ENCODE assay signal across 8 cellular contexts in the genomic region with DNA sequence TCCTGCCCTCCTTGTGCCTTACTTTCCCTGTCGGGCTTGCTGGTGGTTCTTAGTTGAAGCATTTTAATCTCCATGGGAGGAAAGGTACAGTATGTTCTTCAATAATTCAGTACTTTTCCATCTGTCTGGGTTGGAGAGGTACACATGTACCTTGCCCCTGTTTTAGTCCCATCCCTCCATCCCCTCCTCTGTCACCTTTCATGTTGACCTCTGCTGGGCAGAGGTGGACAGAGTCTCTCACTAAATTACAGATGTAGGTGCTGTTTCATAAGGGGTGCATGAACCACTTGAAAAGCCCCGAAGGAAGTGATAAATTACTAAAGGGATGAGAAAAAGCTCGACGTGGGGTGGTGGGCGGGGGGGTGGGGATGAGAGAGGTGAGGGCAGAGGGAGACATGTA. TPM values are rescaled to one million over a fixed set of nuclear protein-coding genes. Genes with fewer than 3 reads are reported as not detected.
A peak's percentile ranks its signal among the peaks of the same experiment; 100 is the strongest.
DNase-seq lines count a peak whose midpoint lies in the region; ATAC-seq and TF ChIP-seq lines count a peak whose summit lies in the region.

No MANE protein-coding gene starts in this region.

- CTCF ChIA-PET in naive thymus-derived CD4-positive, alpha-beta T cell (lab: Charles Lee): interaction anchor here (1.0 to 5.4 kb wide), 6 partner anchors 12 to 75 kb away, joined by 3 to 33 read pairs (median 4); no protein-coding TSS in a partner anchor

- TF ChIP-seq CTCF in heart right ventricle (IDR thresholded peaks at IDR 0.05) (no peak), brain (conservative IDR thresholded peaks at IDR 0.05) (no peak), uterus (IDR thresholded peaks at IDR 0.05) (no peak)

- H3K4me3 ChIP-seq in heart right ventricle (no peak overlapping the region), uterus (no peak overlapping the region)
- no peak overlapping the region for H3K4me3 ChIP-seq in naive thymus-derived CD4-positive, alpha-beta T cell (ENCODE audit: low read length)

- DNase-seq in heart right ventricle (no peak), left ventricle myocardium superior (no peak), uterus (no peak), COLO668 (lab: John Stamatoyannopoulos, UW; ENCODE audit: unreplicated experiment) (no peak), NOMO-1 treated with dmso at 0.1 percent for 144 hours (lab: John Stamatoyannopoulos, UW; ENCODE audit: unreplicated experiment) (no peak)
- no peak for DNase-seq in naive thymus-derived CD4-positive, alpha-beta T cell

- H3K27ac ChIP-seq in heart right ventricle: peak overlapping the region; percentile 63 to 94 (median 88)
- peak overlapping the region; percentile 56 for H3K27ac ChIP-seq in naive thymus-derived CD4-positive, alpha-beta T cell (ENCODE audit: low read depth, low read length)
- H3K27ac ChIP-seq in uterus: peak overlapping the region; percentile 90 to 98

- 36 to 38% methylated on average over 5 of the region's 5 CpGs for WGBS in heart right ventricle, 2 donors

- H3K4me3 Mint-ChIP-seq in brain: peak overlapping the region in 1 of 5 experiments; percentile 49
- peak overlapping the region; percentile 66 to 82 (median 70) for H3K4me3 Mint-ChIP-seq in naive thymus-derived CD4-positive, alpha-beta T cell

- no peaks in the 10 kb centered on the region for H3K9me3 ChIP-seq in heart right ventricle
- no peaks in the 10 kb centered on the region for H3K9me3 ChIP-seq in naive thymus-derived CD4-positive, alpha-beta T cell (ENCODE audit: control insufficient read depth in 2 of 3, low read length in 3 of 3)
- no peaks in the 10 kb centered on the region for H3K9me3 ChIP-seq in uterus

- POLR2A ChIA-PET in naive thymus-derived CD4-positive, alpha-beta T cell (lab: Charles Lee): interaction anchor here (0.8 to 3.1 kb wide), 10 partner anchors 8 to 132 kb away, joined by 3 to 17 read pairs (median 4); partner anchors contain the start of genes FBXO24 and LRCH4

- peaks cover 4% of the 10 kb centered on the region for H3K27me3 Mint-ChIP-seq in brain
- no peaks in the 10 kb centered on the region for H3K27me3 Mint-ChIP-seq in naive thymus-derived CD4-positive, alpha-beta T cell

- no peaks in the 10 kb centered on the region for H3K9me3 Mint-ChIP-seq in brain
- H3K9me3 Mint-ChIP-seq in naive thymus-derived CD4-positive, alpha-beta T cell: no peaks in the 10 kb centered on the region

- peaks cover 29 to 74% (median 64%) of the 10 kb centered on the region in 9 donors for H3K4me1 ChIP-seq in heart right ventricle
- H3K4me1 ChIP-seq in naive thymus-derived CD4-positive, alpha-beta T cell (ENCODE audit: control insufficient read depth in 2 of 2, insufficient read depth in 2 of 2, low read length in 2 of 2): peaks cover 69 to 85% of the 10 kb centered on the region in 2 donors
- peaks cover 30% of the 10 kb centered on the region in 2 donors for H3K4me1 ChIP-seq in uterus

- intact Hi-C loops in heart right ventricle (cut with DNase I): no loop called here
- intact Hi-C loops in left ventricle myocardium superior (cut with micrococcal nuclease): no loop called here
- intact Hi-C loops in naive thymus-derived CD4-positive, alpha-beta T cell (cut with micrococcal nuclease): no loop called here
- intact Hi-C loops in uterus (cut with DNase I; ENCODE audit: low total_unique reads): no loop called here

- ATAC-seq in heart right ventricle: no peak
- ATAC-seq in left ventricle myocardium superior: no peak
- no peak for ATAC-seq in naive thymus-derived CD4-positive, alpha-beta T cell
- no peak for ATAC-seq in GM18519 (IDR thresholded peaks at IDR 0.05; ENCODE audit: low FRiP score, unreplicated experiment)

- no peak for TF ChIP-seq POLR2A in uterus (IDR thresholded peaks at IDR 0.05)

- peaks cover 85% of the 10 kb centered on the region for H3K4me1 Mint-ChIP-seq in brain
- peaks cover 73 to 98% (median 91%) of the 10 kb centered on the region in 7 donors for H3K4me1 Mint-ChIP-seq in naive thymus-derived CD4-positive, alpha-beta T cell

- peak overlapping the region in 4 of 5 experiments; percentile 91 to 97 (median 94) for H3K27ac Mint-ChIP-seq in brain
- peak overlapping the region; percentile 77 to 95 (median 88) for H3K27ac Mint-ChIP-seq in naive thymus-derived CD4-positive, alpha-beta T cell

- H3K36me3 Mint-ChIP-seq in brain: no peaks in the 10 kb centered on the region
- peaks cover 3 to 13% (median 10%) of the 10 kb centered on the region in 5 donors for H3K36me3 Mint-ChIP-seq in naive thymus-derived CD4-positive, alpha-beta T cell

- H3K27me3 ChIP-seq in heart right ventricle (no peaks in the 10 kb centered on the region), uterus (no peaks in the 10 kb centered on the region)
- H3K27me3 ChIP-seq in naive thymus-derived CD4-positive, alpha-beta T cell (ENCODE audit: control insufficient read depth in 2 of 2, insufficient read depth in 2 of 2, low read length in 2 of 2): no peaks in the 10 kb centered on the region

- H3K36me3 ChIP-seq in heart right ventricle: peaks cover 0 to 7% (median 0%) of the 10 kb centered on the region in 9 donors
- H3K36me3 ChIP-seq in naive thymus-derived CD4-positive, alpha-beta T cell (ENCODE audit: control insufficient read depth in 2 of 3, insufficient read depth in 3 of 3, low read length in 3 of 3): peaks cover 0 to 8% (median 0%) of the 10 kb centered on the region in 3 experiments
- H3K36me3 ChIP-seq in uterus: no peaks in the 10 kb centered on the region

RNA-seq across cellular contexts. Expression of gene AGFG2, which starts 5.4 kb away (rescaled TPM):
- total RNA-seq in heart right ventricle (10 to 100 TPM; 20.7 to 35.8 (median 28.4) TPM), left ventricle myocardium superior (24.7 TPM), uterus (10 to 100 TPM in 3 of 4 donors, 1 to 10 TPM in 1; 6.8 to 64.4 (median 20.4) TPM)
- polyA plus RNA-seq in heart right ventricle (10 to 100 TPM in 1 of 2 donors, 1 to 10 TPM in 1; 9.9 to 24.0 TPM), brain (ENCODE audit: insufficient read depth, low read depth, low replicate concordance) (44.8 TPM)
- total RNA-seq in naive thymus-derived CD4-positive, alpha-beta T cell: 10 to 100 TPM; 15.8 to 42.4 (median 23.3) TPM
- polyA plus RNA-seq in naive thymus-derived CD4-positive, alpha-beta T cell: 1 to 10 TPM; 5.7 to 9.8 TPM

RNA-seq across cellular contexts. Expression of gene SAP25, which starts 29.3 kb away (rescaled TPM):
- total RNA-seq in heart right ventricle (under 1 TPM in 5 of 10 donors, not detected in 5; 0.36 to 0.87 (median 0.62) TPM), left ventricle myocardium superior (0.77 TPM), uterus (1 to 10 TPM in 1 of 4 donors, under 1 TPM in 1, not detected in 2; 0.69 to 6.0 TPM)
- polyA plus RNA-seq in heart right ventricle (1 to 10 TPM in 1 of 2 donors, under 1 TPM in 1; 0.88 to 2.3 TPM), brain (ENCODE audit: insufficient read depth, low read depth, low replicate concordance) (0.81 TPM)
- 100 to 1,000 TPM in 2 of 5 experiments, 10 to 100 TPM in 3; 29.1 to 174 (median 71.3) TPM for total RNA-seq in naive thymus-derived CD4-positive, alpha-beta T cell
- under 1 TPM in 1 of 2 donors, not detected in 1; 0.48 TPM for polyA plus RNA-seq in naive thymus-derived CD4-positive, alpha-beta T cell

RNA-seq across cellular contexts. Expression of gene LRCH4, which starts 41.5 kb away (rescaled TPM):
- total RNA-seq in heart right ventricle: 10 to 100 TPM; 18.4 to 37.9 (median 23.6) TPM
- polyA plus RNA-seq in heart right ventricle: 10 to 100 TPM; 36.1 to 57.6 TPM
- 27.3 TPM for total RNA-seq in left ventricle myocardium superior
- polyA plus RNA-seq in brain (ENCODE audit: insufficient read depth, low read depth, low replicate concordance): 32.4 TPM
- total RNA-seq in naive thymus-derived CD4-positive, alpha-beta T cell: 100 to 1,000 TPM; 199 to 504 (median 407) TPM
- 100 to 1,000 TPM; 143 to 199 TPM for polyA plus RNA-seq in naive thymus-derived CD4-positive, alpha-beta T cell
- total RNA-seq in uterus: 100 to 1,000 TPM in 1 of 4 donors, 10 to 100 TPM in 3; 11.5 to 179 (median 56.8) TPM

RNA-seq across cellular contexts. Expression of gene FBXO24, which starts 41.7 kb away (rescaled TPM):
- under 1 TPM in 8 of 10 donors, not detected in 2; 0.15 to 0.66 (median 0.40) TPM for total RNA-seq in heart right ventricle
- under 1 TPM; 0.20 to 0.73 TPM for polyA plus RNA-seq in heart right ventricle
- total RNA-seq in left ventricle myocardium superior: 0.77 TPM
- polyA plus RNA-seq in brain (ENCODE audit: insufficient read depth, low read depth, low replicate concordance): 0.53 TPM
- 1 to 10 TPM in 4 of 5 experiments, under 1 TPM in 1; 0.75 to 3.1 (median 1.7) TPM for total RNA-seq in naive thymus-derived CD4-positive, alpha-beta T cell
- 1 to 10 TPM; 2.0 TPM for polyA plus RNA-seq in naive thymus-derived CD4-positive, alpha-beta T cell
- total RNA-seq in uterus: 1 to 10 TPM in 2 of 4 donors, not detected in 2; 2.9 to 4.9 TPM

RNA-seq across cellular contexts. Expression of gene PCOLCE, which starts 57.8 kb away (rescaled TPM):
- total RNA-seq in heart right ventricle (10 to 100 TPM; 13.1 to 59.6 (median 25.8) TPM), left ventricle myocardium superior (40.4 TPM), uterus (100 to 1,000 TPM in 1 of 4 donors, 10 to 100 TPM in 2, 1 to 10 TPM in 1; 6.2 to 151 (median 57.8) TPM)
- polyA plus RNA-seq in heart right ventricle (10 to 100 TPM; 56.4 to 74.3 TPM), brain (ENCODE audit: insufficient read depth, low read depth, low replicate concordance) (24.2 TPM)
- total RNA-seq in naive thymus-derived CD4-positive, alpha-beta T cell: 10 to 100 TPM in 1 of 5 experiments, 1 to 10 TPM in 4; 9.1 to 11.7 (median 9.5) TPM
- polyA plus RNA-seq in naive thymus-derived CD4-positive, alpha-beta T cell: under 1 TPM in 1 of 2 donors, not detected in 1; 0.64 TPM

Comparison
In these comparisons a context has a peak if more than half of its experiments do, and no peak if none do; other contexts are left out.
1. RNA of gene SAP25, which starts 29.3 kb away (total RNA-seq): 29.1 to 174 TPM in naive thymus-derived CD4-positive, alpha-beta T cell; 0.77 TPM in left ventricle myocardium superior (single experiment), 0.69 to 6.0 TPM in uterus and 0.36 to 0.87 TPM in heart right ventricle; every median in the first group is over 4 times any median in the second.
2. Peak in every context shown above with its lines, with median percentiles within 50 percentile points of each other: H3K27ac ChIP-seq.